35 cellular contexts compared by ENCODE assay signal in genomic region chr13:61432029-61432428, GRCh38. TPM values are rescaled to one million over a fixed set of nuclear protein-coding genes. Genes with fewer than 3 reads are reported as not detected.
"Had no signal": no experiment of that assay in that cellular context is flagged by ENCODE, and none has a peak within 500 bp of the region (broad histone marks: within the 10 kb centered on the region; RNA-seq: fewer than 3 reads in every experiment).

No MANE protein-coding gene starts in this region.

- DNase-seq: activated B cell treated with CpG ODN at 0.5 μM for 24 hours; activated CD4-positive, alpha-beta memory T cell treated with anti-CD3 and anti-CD28 coated beads for 36 hours; activated CD4-positive, alpha-beta T cell treated with anti-CD3 and anti-CD28 coated beads for 4 hours; activated CD4-positive, alpha-beta T cell treated with anti-CD3 and anti-CD28 coated beads, Interleukin-2, amount 10 ng/mL, durations not matched to agents 24 days and 14 days; activated CD4-positive, alpha-beta T cell treated with anti-CD3 and anti-CD28 coated beads, Interleukin-2, amount 50 U/mL, for 1 hour; activated CD4-positive, alpha-beta T cell treated with anti-CD3 and anti-CD28 coated beads, Interleukin-2, amount 50 U/mL, for 4 hours; activated CD4-positive, CD25-positive, alpha-beta regulatory T cell treated with anti-CD3 and anti-CD28 coated beads, Interleukin-2, amount 50 U/mL, for 72 hours; activated CD8-positive, alpha-beta memory T cell treated with anti-CD3 and anti-CD28 coated beads, Interleukin-2, amount 50 U/mL, for 4 hours; activated CD8-positive, alpha-beta T cell treated with anti-CD3 and anti-CD28 coated beads for 36 hours; activated effector memory CD4-positive, alpha-beta T cell treated with anti-CD3 and anti-CD28 coated beads, Interleukin-2, amount 50 U/mL, for 16 hours; activated gamma-delta T cell treated with Interleukin-2 at 50 U/mL for 16 hours; activated naive CD4-positive, alpha-beta T cell; activated naive CD4-positive, alpha-beta T cell treated with anti-CD3 and anti-CD28 coated beads for 36 hours; activated naive CD4-positive, alpha-beta T cell treated with anti-CD3 and anti-CD28 coated beads, Interleukin-2, amount 50 U/mL, for 16 hours; activated naive CD8-positive, alpha-beta T cell treated with anti-CD3 and anti-CD28 coated beads, Interleukin-2, amount 10 ng/mL, durations not matched to agents 7 days and 5 days; activated naive CD8-positive, alpha-beta T cell treated with anti-CD3 and anti-CD28 coated beads, Interleukin-2, amount 50 U/mL, for 24 hours; activated T-cell treated with anti-CD3 and anti-CD28 coated beads for 4 hours; activated T-cell treated with anti-CD3 and anti-CD28 coated beads, Interleukin-2, amount 50 U/mL, for 1 hour; activated T-cell treated with anti-CD3 and anti-CD28 coated beads, Interleukin-2, amount 50 U/mL, for 4 hours; activated T-cell treated with anti-CD3 and anti-CD28 coated beads, Interleukin-2, amount 50 U/mL, for 72 hours; amygdala; anterior cingulate cortex; caudate nucleus; cerebellar nuclear complex; T-helper 1 cell; T-helper 2 cell; T-helper 9 cell had no signal

- H3K36me3 ChIP-seq: ascending aorta, cardiac muscle cell had no signal

- H3K4me1 ChIP-seq: ascending aorta had no signal

- H3K9me3 ChIP-seq: ascending aorta had no signal

- ATAC-seq: activated CD8-positive, alpha-beta T cell treated with anti-CD3 and anti-CD28 coated beads for 36 hours; activated naive CD8-positive, alpha-beta T cell treated with anti-CD3 and anti-CD28 coated beads, Interleukin-2, amount 50 U/mL, for 24 hours; activated T-cell treated with anti-CD3 and anti-CD28 coated beads, Interleukin-2, amount 50 U/mL, for 4 hours; activated T-cell treated with anti-CD3 and anti-CD28 coated beads, Interleukin-2, amount 50 U/mL, for 72 hours; activated T-helper 17 cell treated with anti-CD3 and anti-CD28 coated beads, Interleukin-2, amount 50 U/mL, for 72 hours had no signal

- H3K27ac ChIP-seq: ascending aorta, cardiac muscle cell, VCaP had no signal

- H3K27me3 ChIP-seq: ascending aorta, cardiac muscle cell had no signal

- FAIRE-seq: bronchial epithelial cell, TTC549 had no signal

- H3K4me3 ChIP-seq: ascending aorta, cardiac muscle cell had no signal

RNA-seq across cellular contexts. Expression of gene PCDH20, which starts 16.4 kb away (rescaled TPM):
- total RNA-seq: activated B cell treated with CpG ODN at 0.5 μM for 24 hours; activated CD4-positive, alpha-beta memory T cell treated with anti-CD3 and anti-CD28 coated beads for 36 hours; activated CD4-positive, alpha-beta T cell treated with anti-CD3 and anti-CD28 coated beads, Interleukin-2, amount 10 ng/mL, durations not matched to agents 24 days and 14 days; activated CD8-positive, alpha-beta memory T cell treated with anti-CD3 and anti-CD28 coated beads for 36 hours; activated CD8-positive, alpha-beta T cell treated with anti-CD3 and anti-CD28 coated beads for 36 hours; activated naive CD4-positive, alpha-beta T cell treated with anti-CD3 and anti-CD28 coated beads for 36 hours; activated naive CD8-positive, alpha-beta T cell treated with anti-CD3 and anti-CD28 coated beads, Interleukin-2, amount 10 ng/mL, durations not matched to agents 7 days and 5 days; activated T-cell treated with anti-CD3 and anti-CD28 coated beads, Interleukin-2, amount 50 U/mL, for 4 hours; activated T-cell treated with anti-CD3 and anti-CD28 coated beads, Interleukin-2, amount 50 U/mL, for 72 hours; activated T-helper 1 cell treated with anti-CD3 and anti-CD28 coated beads, Interleukin-12 subunit alpha, Interleukin-12 subunit beta, Interleukin-2, Interleukin-4 antibody, amounts not matched to agents 30 ng/mL and 10 ng/mL and 1 ng/mL, durations not matched to agents 14 hours and 24 hours and 36 hours; activated T-helper 17 cell treated with anti-CD3 and anti-CD28 coated beads, Interleukin-2, amount 50 U/mL, for 72 hours had no signal
